In the genomic region with DNA sequence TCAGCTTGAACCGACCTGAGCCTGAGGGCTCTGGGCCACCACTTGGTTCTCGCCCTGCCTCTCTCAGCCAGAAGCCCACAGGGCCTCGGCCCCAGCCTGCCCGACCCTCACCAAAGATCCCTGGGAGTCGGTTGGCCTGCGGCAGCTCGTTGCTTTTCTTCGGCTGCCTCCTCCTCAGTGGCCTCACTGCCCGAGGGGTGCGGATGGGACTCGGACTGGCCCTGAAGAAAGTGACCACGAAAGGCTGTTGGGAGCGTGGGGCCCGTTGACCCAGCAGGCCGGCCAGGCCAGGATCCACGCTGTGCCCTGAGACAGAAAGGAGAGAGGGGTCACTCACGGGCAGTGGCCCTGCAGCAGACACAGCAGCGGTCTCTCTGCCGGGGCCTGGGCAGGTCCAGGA, we compare ENCODE assay signal across 1 cellular context. TPM values are rescaled to one million over a fixed set of nuclear protein-coding genes. Genes with fewer than 3 reads are reported as not detected.
"Had no signal": no experiment of that assay in that cellular context is flagged by ENCODE, and none has a peak within 500 bp of the region (broad histone marks: within the 10 kb centered on the region; RNA-seq: fewer than 3 reads in every experiment).

No MANE protein-coding gene starts in this region.

RNA-seq across cellular contexts. Expression of gene OXCT2, which starts 6.6 kb away (rescaled TPM):
- total RNA-seq: MCF 10A had no signal
